Comparison of ENCODE assay signal across 21 cellular contexts in the genomic region with DNA sequence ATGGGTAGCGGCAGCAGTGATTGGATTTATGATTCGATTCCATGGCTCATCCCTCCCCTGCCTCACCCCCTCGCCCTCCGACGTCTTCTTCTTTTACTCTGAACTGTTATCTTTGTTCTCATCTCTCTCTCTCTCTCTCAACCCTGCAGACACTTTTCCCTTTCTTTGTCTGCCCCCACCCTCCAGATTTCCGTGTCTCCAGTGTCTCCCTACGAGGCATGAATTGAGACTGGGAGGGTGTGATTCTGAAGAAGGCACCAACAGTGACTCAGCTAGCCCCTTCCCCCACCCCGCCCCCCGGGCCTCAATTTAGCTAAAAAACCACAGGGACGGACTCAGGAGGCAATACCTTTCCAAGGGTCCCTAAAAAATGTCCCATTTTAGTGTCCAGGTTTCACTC. TPM values are rescaled to one million over a fixed set of nuclear protein-coding genes. Genes with fewer than 3 reads are reported as not detected.
DNase-seq lines count a peak whose midpoint lies in the region; TF ChIP-seq lines count a peak whose summit lies in the region.
"Had no signal": no experiment of that assay in that cellular context is flagged by ENCODE, and none has a peak within 500 bp of the region (broad histone marks: within the 10 kb centered on the region; RNA-seq: fewer than 3 reads in every experiment).

No MANE protein-coding gene starts in this region.

- H3K4me1 Mint-ChIP-seq in chondrocyte (ENCODE audit: low read depth) = peaks cover 5% of the 10 kb centered on the region

- H3K4me1 ChIP-seq in mesodermal cell (ENCODE audit: control insufficient read depth, insufficient read depth, low read length, poor library complexity, severe bottlenecking) (peaks cover 38% of the 10 kb centered on the region), esophagus squamous epithelium (peaks cover 0 to 30% (median 11%) of the 10 kb centered on the region in 3 donors)
- H3K4me1 ChIP-seq: BLaER1 treated with 17β-estradiol and CSF1 and Interleukin-3, amounts not matched to agents 10 nM and 100 nM; Peyer's patch had no signal

- no peak overlapping the region for H3K4me3 Mint-ChIP-seq in chondrocyte (ENCODE audit: unreplicated experiment)
- H3K4me3 Mint-ChIP-seq: CD8-positive, alpha-beta T cell; H9 had no signal

- intact Hi-C loops in esophagus squamous epithelium (cut with DNase I) = loop anchor here (10.0 kb wide), 1 partner anchor 67 kb away; no protein-coding TSS in a partner anchor

- no peaks in the 10 kb centered on the region for H3K36me3 Mint-ChIP-seq in chondrocyte (ENCODE audit: low read depth)
- H3K36me3 Mint-ChIP-seq: CD8-positive, alpha-beta T cell had no signal

- H3K27ac ChIP-seq in mesodermal cell (ENCODE audit: low read depth, low read length, severe bottlenecking) (peak overlapping the region; percentile 70), temporal lobe (ENCODE audit: low read depth, low read length) (peak overlapping the region; percentile 45), esophagus squamous epithelium (no peak overlapping the region)
- H3K27ac ChIP-seq: BLaER1 treated with 17β-estradiol and CSF1 and Interleukin-3, amounts not matched to agents 10 nM and 100 nM; Peyer's patch; SJSA1 had no signal

- H3K27me3 Mint-ChIP-seq in chondrocyte (ENCODE audit: low read depth) = peaks cover 7% of the 10 kb centered on the region

- no peaks in the 10 kb centered on the region for H3K9me3 Mint-ChIP-seq in chondrocyte (ENCODE audit: low read depth)
- H3K9me3 Mint-ChIP-seq: CD8-positive, alpha-beta T cell; H9 had no signal

- 55 to 62% methylated on average over 5 to 8 of the region's 10 CpGs for WGBS in mesodermal cell (ENCODE audit: insufficient coverage in 2 of 2), 2 experiments
- WGBS in esophagus squamous epithelium, 2 donors = 59 to 66% methylated on average over 9 to 10 of the region's 10 CpGs

- H3K4me3 ChIP-seq in mesodermal cell (ENCODE audit: extremely low read depth, insufficient read depth, low read length, poor library complexity, severe bottlenecking) (no peak overlapping the region), foreskin fibroblast (ENCODE audit: low read depth in 1 of 2, low read length in 2 of 2) (no peak overlapping the region), esophagus squamous epithelium (no peak overlapping the region)
- H3K4me3 ChIP-seq: BLaER1 treated with 17β-estradiol and CSF1 and Interleukin-3, amounts not matched to agents 10 nM and 100 nM; Peyer's patch; SJSA1 had no signal

- no peak for TF ChIP-seq POLR2A in esophagus squamous epithelium (IDR thresholded peaks at IDR 0.05)

- TF ChIP-seq CTCF in chondrocyte (IDR thresholded peaks at IDR 0.05) (no peak), foreskin fibroblast (IDR thresholded peaks at IDR 0.05; ENCODE audit: low read depth, low read length) (no peak), esophagus squamous epithelium (IDR thresholded peaks at IDR 0.05) (no peak)

- DNase-seq in SK-N-DZ (ENCODE audit: low spot score) = peak; percentile 29
- DNase-seq in chondrocyte (ENCODE audit: low spot score) = no peak
- DNase-seq in DMS114 treated with DMSO at 0.1 percent for 48 hours (lab: John Stamatoyannopoulos, UW; ENCODE audit: unreplicated experiment) = no peak
- no peak for DNase-seq in foreskin fibroblast
- DNase-seq in esophagus squamous epithelium (lab: John Stamatoyannopoulos, UW) = no peak
- DNase-seq: Calu3; CD8-positive, alpha-beta T cell; EL; H9; MM.1S; NCI-H1092; NCI-H146; NCI-H2081; NCI-H446 treated with DMSO at 0.1 percent for 48 hours; Peyer's patch had no signal

- H3K9me3 ChIP-seq in mesodermal cell (ENCODE audit: control insufficient read depth, low read length) (no peaks in the 10 kb centered on the region), esophagus squamous epithelium (no peaks in the 10 kb centered on the region)
- H3K9me3 ChIP-seq: Peyer's patch, SJSA1 had no signal

- H3K27ac Mint-ChIP-seq in chondrocyte (ENCODE audit: unreplicated experiment) = peak overlapping the region; percentile 32
- H3K27ac Mint-ChIP-seq: CD8-positive, alpha-beta T cell had no signal

- peaks cover 0 to 22% (median 0%) of the 10 kb centered on the region in 4 donors for H3K27me3 ChIP-seq in esophagus squamous epithelium

- no peaks in the 10 kb centered on the region for H3K36me3 ChIP-seq in mesodermal cell (ENCODE audit: control insufficient read depth, insufficient read depth, low read length)
- H3K36me3 ChIP-seq in esophagus squamous epithelium = no peaks in the 10 kb centered on the region
- H3K36me3 ChIP-seq: BLaER1 treated with 17β-estradiol and CSF1 and Interleukin-3, amounts not matched to agents 10 nM and 100 nM; Peyer's patch; SJSA1 had no signal

RNA-seq across cellular contexts. Expression of a gene that starts 47.6 kb away (rescaled TPM):
- 1.5 TPM in 1 of 2 replicates, not detected in the other for polyA plus RNA-seq in SK-N-DZ (2014; cell fraction: cytosol; rRNA removed)
- polyA plus RNA-seq in SK-N-DZ (2014; cell fraction: nucleus; rRNA removed) = 2.5 and 5.3 TPM in 2 replicates
- not detected in 3 replicates for total RNA-seq in chondrocyte
- not detected for polyA plus RNA-seq in mesodermal cell (2013, experiment 1 of 2)
- not detected for polyA plus RNA-seq in mesodermal cell (2013, experiment 2 of 2)
- total RNA-seq in temporal lobe = 2.5 TPM
- not detected for total RNA-seq in esophagus squamous epithelium
- total RNA-seq: A673; Calu3; CD8-positive, alpha-beta T cell; H9; LHCN-M2; Peyer's patch; SJSA1 had no signal

RNA-seq across cellular contexts. Expression of a gene that starts 57.0 kb away (rescaled TPM):
- polyA plus RNA-seq in SK-N-DZ (2014; cell fraction: cytosol; rRNA removed) = 20.5 and 21.3 TPM in 2 replicates
- polyA plus RNA-seq in SK-N-DZ (2014; cell fraction: nucleus; rRNA removed) = 9.5 and 12.6 TPM in 2 replicates
- 2.9 to 6.1 TPM (median 4.5 TPM) in 3 replicates for total RNA-seq in chondrocyte
- 5.3 TPM for polyA plus RNA-seq in mesodermal cell (2013, experiment 1 of 2)
- polyA plus RNA-seq in mesodermal cell (2013, experiment 2 of 2) = 3.9 TPM
- 154 TPM for total RNA-seq in temporal lobe
- total RNA-seq in esophagus squamous epithelium = 10 to 100 TPM in 1 of 4 donors, 1 to 10 TPM in 1, under 1 TPM in 2; 0.44 to 12.2 (median 3.3) TPM

Comparison
In these comparisons a context has a peak if more than half of its experiments do, and no peak if none do; other contexts are left out.
1. H3K27ac ChIP-seq: peak in mesodermal cell (single experiment) and temporal lobe (single experiment); none in esophagus squamous epithelium (0 of 4).
2. RNA of a gene that starts 57.0 kb away (total RNA-seq): 154 TPM in temporal lobe (single experiment); 0.44 to 12.2 TPM in esophagus squamous epithelium and 2.9 to 6.1 TPM in chondrocyte; every median in the first group is over 10 times any median in the second.